1 cellular context compared by ENCODE assay signal in the genomic region with DNA sequence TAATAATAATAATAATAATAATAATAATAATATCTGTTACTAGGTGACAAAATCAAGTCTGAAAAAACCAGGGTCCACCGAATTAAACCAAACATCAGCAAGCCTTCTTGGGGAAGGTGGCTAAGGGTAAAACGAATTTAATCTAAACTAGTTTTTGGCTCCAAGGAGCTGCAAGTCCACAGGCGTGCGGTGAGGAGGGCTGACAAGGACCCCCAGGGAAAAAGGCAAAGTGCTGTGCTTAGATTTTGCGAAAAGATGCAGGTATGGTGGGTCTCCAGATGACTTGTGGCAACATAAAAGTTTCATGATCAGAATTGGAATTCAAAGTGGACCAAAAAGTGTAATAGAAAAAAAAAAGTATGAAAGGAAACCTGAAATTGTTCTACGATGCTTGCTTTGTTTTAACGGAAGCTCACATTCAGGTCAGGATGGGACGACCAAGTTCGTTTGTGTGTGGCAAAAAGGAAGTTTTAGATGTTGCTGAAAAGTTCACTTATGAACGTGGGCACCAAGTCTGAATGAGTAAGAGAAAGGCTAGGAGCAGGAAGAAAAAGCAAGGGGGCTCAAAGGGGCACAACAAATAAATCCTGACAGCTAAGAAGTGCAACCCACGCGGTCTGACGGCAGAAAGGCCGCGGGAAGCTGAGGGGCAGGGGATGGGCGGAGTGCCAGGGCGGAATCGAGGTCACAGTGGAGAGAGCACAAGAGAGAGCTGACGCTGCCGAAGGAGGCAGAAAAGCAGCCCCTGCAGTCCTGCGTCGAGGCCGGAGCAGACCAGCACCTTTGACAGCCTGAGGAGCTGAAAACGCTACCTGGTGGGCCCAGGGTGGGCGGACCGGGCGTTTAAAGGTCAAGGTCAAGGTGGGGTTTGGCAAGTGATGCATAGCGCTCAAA.
TF ChIP-seq lines count a peak whose summit lies in the region.

No MANE protein-coding gene starts in this region.

TF ChIP-seq in HepG2, 621 proteins besides CTCF, POLR2A, EP300 and RAD21 (continued from another document and continues in another):
- no peak for TF ChIP-seq MIER2 (CRISPR knock-in tag; IDR thresholded peaks at IDR 0.05)
- TF ChIP-seq ZBTB8A (CRISPR knock-in tag; IDR thresholded peaks at IDR 0.05; ENCODE audit: borderline replicate concordance, low read depth): no peak
- TF ChIP-seq ISL2 (CRISPR knock-in tag; IDR thresholded peaks at IDR 0.05): no peak
- no peak; the same call in 1 of the 2 replicates for TF ChIP-seq CAMTA2 (CRISPR knock-in tag; IDR thresholded peaks at IDR 0.05; ENCODE audit: borderline replicate concordance)
- no peak for TF ChIP-seq SNAI1 (CRISPR knock-in tag; IDR thresholded peaks at IDR 0.05; ENCODE audit: borderline replicate concordance)
- TF ChIP-seq CENPX (CRISPR knock-in tag; IDR thresholded peaks at IDR 0.05): no peak
- TF ChIP-seq NR1H2 (CRISPR knock-in tag; IDR thresholded peaks at IDR 0.05; ENCODE audit: borderline replicate concordance, low read depth): no peak
- no peak for TF ChIP-seq CHD2 (IDR thresholded peaks at IDR 0.05; ENCODE audit: low read depth, low read length)
- TF ChIP-seq NCOA1 (CRISPR knock-in tag; IDR thresholded peaks at IDR 0.05): no peak
- TF ChIP-seq, protein P1, sequence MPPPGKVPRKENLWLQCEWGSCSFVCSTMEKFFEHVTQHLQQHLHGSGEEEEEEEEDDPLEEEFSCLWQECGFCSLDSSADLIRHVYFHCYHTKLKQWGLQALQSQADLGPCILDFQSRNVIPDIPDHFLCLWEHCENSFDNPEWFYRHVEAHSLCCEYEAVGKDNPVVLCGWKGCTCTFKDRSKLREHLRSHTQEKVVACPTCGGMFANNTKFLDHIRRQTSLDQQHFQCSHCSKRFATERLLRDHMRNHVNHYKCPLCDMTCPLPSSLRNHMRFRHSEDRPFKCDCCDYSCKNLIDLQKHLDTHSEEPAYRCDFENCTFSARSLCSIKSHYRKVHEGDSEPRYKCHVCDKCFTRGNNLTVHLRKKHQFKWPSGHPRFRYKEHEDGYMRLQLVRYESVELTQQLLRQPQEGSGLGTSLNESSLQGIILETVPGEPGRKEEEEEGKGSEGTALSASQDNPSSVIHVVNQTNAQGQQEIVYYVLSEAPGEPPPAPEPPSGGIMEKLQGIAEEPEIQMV (CRISPR knock-in tag; IDR thresholded peaks at IDR 0.05; ENCODE audit: low read depth): no peak
- TF ChIP-seq NCOR1 (IDR thresholded peaks at IDR 0.05; ENCODE audit: borderline replicate concordance, low read length): peak; percentile 72
- TF ChIP-seq ZNF281 (CRISPR knock-in tag; IDR thresholded peaks at IDR 0.05; ENCODE audit: borderline replicate concordance): peak; percentile 8; the same call in 1 of the 2 replicates
- no peak for TF ChIP-seq FOXJ3 (CRISPR knock-in tag; IDR thresholded peaks at IDR 0.05; ENCODE audit: borderline replicate concordance)
- no peak for TF ChIP-seq RBAK (CRISPR knock-in tag; IDR thresholded peaks at IDR 0.05)
- no peak for TF ChIP-seq PRPF4 (IDR thresholded peaks at IDR 0.05; ENCODE audit: low read depth, low read length, poor library complexity, severe bottlenecking)
- no peak for TF ChIP-seq TRIM22 (IDR thresholded peaks at IDR 0.05)
- TF ChIP-seq TCF7 (IDR thresholded peaks at IDR 0.05; ENCODE audit: low read depth): no peak
- no peak for TF ChIP-seq ZNF709 (CRISPR knock-in tag; IDR thresholded peaks at IDR 0.05)
- no peak for TF ChIP-seq HHEX (CRISPR knock-in tag; IDR thresholded peaks at IDR 0.05)
- TF ChIP-seq ZNF263 (CRISPR knock-in tag; IDR thresholded peaks at IDR 0.05): no peak
- no peak for TF ChIP-seq ZNF879 (CRISPR knock-in tag; IDR thresholded peaks at IDR 0.05)
- TF ChIP-seq DR1 (CRISPR knock-in tag; IDR thresholded peaks at IDR 0.05): no peak
- TF ChIP-seq ZSCAN12 (CRISPR knock-in tag; IDR thresholded peaks at IDR 0.05): no peak
- no peak for TF ChIP-seq IRX3 (CRISPR knock-in tag; IDR thresholded peaks at IDR 0.05; ENCODE audit: borderline replicate concordance, low read depth)
- TF ChIP-seq ZNF33A (CRISPR knock-in tag; IDR thresholded peaks at IDR 0.05; ENCODE audit: borderline replicate concordance): no peak
- TF ChIP-seq ZSCAN31 (CRISPR knock-in tag; IDR thresholded peaks at IDR 0.05; ENCODE audit: low read depth): no peak; the same call in 1 of the 2 replicates
- TF ChIP-seq, protein P2, sequence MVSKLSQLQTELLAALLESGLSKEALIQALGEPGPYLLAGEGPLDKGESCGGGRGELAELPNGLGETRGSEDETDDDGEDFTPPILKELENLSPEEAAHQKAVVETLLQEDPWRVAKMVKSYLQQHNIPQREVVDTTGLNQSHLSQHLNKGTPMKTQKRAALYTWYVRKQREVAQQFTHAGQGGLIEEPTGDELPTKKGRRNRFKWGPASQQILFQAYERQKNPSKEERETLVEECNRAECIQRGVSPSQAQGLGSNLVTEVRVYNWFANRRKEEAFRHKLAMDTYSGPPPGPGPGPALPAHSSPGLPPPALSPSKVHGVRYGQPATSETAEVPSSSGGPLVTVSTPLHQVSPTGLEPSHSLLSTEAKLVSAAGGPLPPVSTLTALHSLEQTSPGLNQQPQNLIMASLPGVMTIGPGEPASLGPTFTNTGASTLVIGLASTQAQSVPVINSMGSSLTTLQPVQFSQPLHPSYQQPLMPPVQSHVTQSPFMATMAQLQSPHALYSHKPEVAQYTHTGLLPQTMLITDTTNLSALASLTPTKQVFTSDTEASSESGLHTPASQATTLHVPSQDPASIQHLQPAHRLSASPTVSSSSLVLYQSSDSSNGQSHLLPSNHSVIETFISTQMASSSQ (IDR thresholded peaks at IDR 0.05; ENCODE audit: low read depth): no peak
- TF ChIP-seq, protein P2 (CRISPR knock-in tag; IDR thresholded peaks at IDR 0.05; ENCODE audit: borderline replicate concordance): no peak
- TF ChIP-seq RXRB (CRISPR knock-in tag; IDR thresholded peaks at IDR 0.05; ENCODE audit: borderline replicate concordance): no peak
- no peak for TF ChIP-seq ZNF142 (CRISPR knock-in tag; IDR thresholded peaks at IDR 0.05)
- TF ChIP-seq SALL1 (CRISPR knock-in tag; IDR thresholded peaks at IDR 0.05): no peak
- TF ChIP-seq TEAD3 (CRISPR knock-in tag; optimal IDR thresholded peaks at IDR 0.05; ENCODE audit: borderline replicate concordance): no peak
- no peak for TF ChIP-seq ARID2 (CRISPR knock-in tag; IDR thresholded peaks at IDR 0.05; ENCODE audit: borderline replicate concordance)
- no peak for TF ChIP-seq MED1 (CRISPR knock-in tag; IDR thresholded peaks at IDR 0.05)
- no peak for TF ChIP-seq DMTF1 (CRISPR knock-in tag; IDR thresholded peaks at IDR 0.05)
- peak; percentile 84; the same call in 2 of the 3 replicates for TF ChIP-seq MXI1 (IDR thresholded peaks at IDR 0.05; ENCODE audit: borderline replicate concordance, low read depth, low read length)
- peak; percentile 79 for TF ChIP-seq SAP130 (CRISPR knock-in tag; IDR thresholded peaks at IDR 0.05; ENCODE audit: low read depth)
- TF ChIP-seq ZBTB34 (CRISPR knock-in tag; IDR thresholded peaks at IDR 0.05): no peak
